1 cellular context compared by ENCODE assay signal in genomic region chr12:108367436-108367835, GRCh38.
TF ChIP-seq lines count a peak whose summit lies in the region.

No MANE protein-coding gene starts in this region.

TF ChIP-seq in H1, 55 proteins besides CTCF, POLR2A, EP300 and RAD21 (continued from another document):
- TF ChIP-seq, protein P1, sequence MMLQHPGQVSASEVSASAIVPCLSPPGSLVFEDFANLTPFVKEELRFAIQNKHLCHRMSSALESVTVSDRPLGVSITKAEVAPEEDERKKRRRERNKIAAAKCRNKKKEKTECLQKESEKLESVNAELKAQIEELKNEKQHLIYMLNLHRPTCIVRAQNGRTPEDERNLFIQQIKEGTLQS (IDR thresholded peaks at IDR 0.05; ENCODE audit: insufficient read depth, low read depth, low read length), result no peak
- no peak for TF ChIP-seq NANOG (IDR thresholded peaks at IDR 0.05; ENCODE audit: insufficient read depth, low read depth, low read length, poor library complexity, severe bottlenecking)
- TF ChIP-seq POU5F1 (IDR thresholded peaks at IDR 0.05; ENCODE audit: low read depth, low read length), result no peak
- no peak for TF ChIP-seq CHD1 (IDR thresholded peaks at IDR 0.05; ENCODE audit: low read depth, low read length)
- no peak for TF ChIP-seq NRF1 (IDR thresholded peaks at IDR 0.05; ENCODE audit: low read depth, low read length)
